Comparison of ENCODE assay signal across 1 cellular context in the genomic region with DNA sequence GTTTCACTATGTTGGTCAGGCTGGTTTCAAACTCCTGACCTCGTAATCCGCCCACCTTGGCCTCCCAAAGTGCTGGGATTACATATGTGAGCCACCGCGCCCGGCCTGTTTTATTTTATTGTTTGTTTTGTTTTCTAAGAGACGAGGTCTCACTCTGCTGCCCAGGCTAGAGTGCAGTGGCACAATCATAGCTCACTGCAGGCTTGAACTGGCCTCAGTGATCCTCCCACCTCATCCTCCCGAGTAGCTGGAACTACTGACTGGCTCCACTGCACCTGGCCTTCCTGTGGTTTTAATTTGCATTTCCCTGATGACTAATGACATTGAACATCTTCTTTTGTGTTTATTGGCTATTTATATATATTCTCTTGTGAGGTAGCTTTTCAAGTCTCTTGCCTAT.
TF ChIP-seq lines count a peak whose summit lies in the region.

No MANE protein-coding gene starts in this region.

TF ChIP-seq in WTC11, 78 proteins besides CTCF, POLR2A, EP300 and RAD21:
- peak; percentile 67; the same call in 1 of the 2 replicates for TF ChIP-seq ZNF121 (CRISPR knock-in tag; IDR thresholded peaks at IDR 0.05)
TF ChIP-seq in WTC11: peak in this region for 1; not testable (repeated sequence) for 77.
